1 cellular context compared by ENCODE assay signal in the genomic region with DNA sequence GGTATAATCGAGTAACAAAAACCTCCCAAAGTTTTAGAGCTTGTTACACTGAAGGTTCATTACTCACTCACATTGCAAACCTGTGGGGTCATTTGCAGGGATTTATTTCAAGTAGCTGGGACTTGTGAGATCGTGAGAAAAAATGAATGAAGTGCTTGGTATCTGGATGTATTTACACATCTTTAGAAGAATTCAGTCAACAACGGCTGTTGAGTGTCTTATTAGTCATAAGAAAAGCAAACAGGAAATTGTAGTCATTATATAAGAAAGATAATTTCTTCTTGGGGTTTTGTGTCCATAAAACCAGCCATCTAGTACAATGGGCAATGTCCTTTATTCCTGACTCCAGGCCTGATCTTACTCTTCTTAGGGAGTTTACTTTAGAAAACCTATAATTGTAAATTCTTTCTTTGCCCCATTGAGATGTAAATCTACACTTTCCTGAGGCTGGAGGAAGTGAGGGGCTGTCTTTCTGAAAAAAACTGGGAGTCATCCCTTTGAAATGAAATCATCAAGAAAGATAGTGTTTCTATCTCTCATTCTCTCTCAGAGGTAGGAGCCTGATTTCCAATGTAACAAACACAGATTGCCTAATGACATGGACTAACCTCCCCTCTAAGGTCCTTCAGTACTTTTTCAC.
TF ChIP-seq lines count a peak whose summit lies in the region.

No MANE protein-coding gene starts in this region.

TF ChIP-seq in WTC11, 78 proteins besides CTCF, POLR2A, EP300 and RAD21 (continued from another document):
- TF ChIP-seq, protein P1, sequence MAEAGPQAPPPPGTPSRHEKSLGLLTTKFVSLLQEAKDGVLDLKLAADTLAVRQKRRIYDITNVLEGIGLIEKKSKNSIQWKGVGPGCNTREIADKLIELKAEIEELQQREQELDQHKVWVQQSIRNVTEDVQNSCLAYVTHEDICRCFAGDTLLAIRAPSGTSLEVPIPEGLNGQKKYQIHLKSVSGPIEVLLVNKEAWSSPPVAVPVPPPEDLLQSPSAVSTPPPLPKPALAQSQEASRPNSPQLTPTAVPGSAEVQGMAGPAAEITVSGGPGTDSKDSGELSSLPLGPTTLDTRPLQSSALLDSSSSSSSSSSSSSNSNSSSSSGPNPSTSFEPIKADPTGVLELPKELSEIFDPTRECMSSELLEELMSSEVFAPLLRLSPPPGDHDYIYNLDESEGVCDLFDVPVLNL (CRISPR knock-in tag; IDR thresholded peaks at IDR 0.05; ENCODE audit: borderline replicate concordance, low read depth) = no peak
- no peak for TF ChIP-seq SP1 (CRISPR knock-in tag; conservative IDR thresholded peaks at IDR 0.05)
- TF ChIP-seq ZNF219 (CRISPR knock-in tag; IDR thresholded peaks at IDR 0.05; ENCODE audit: borderline replicate concordance) = no peak
